In the genomic region with DNA sequence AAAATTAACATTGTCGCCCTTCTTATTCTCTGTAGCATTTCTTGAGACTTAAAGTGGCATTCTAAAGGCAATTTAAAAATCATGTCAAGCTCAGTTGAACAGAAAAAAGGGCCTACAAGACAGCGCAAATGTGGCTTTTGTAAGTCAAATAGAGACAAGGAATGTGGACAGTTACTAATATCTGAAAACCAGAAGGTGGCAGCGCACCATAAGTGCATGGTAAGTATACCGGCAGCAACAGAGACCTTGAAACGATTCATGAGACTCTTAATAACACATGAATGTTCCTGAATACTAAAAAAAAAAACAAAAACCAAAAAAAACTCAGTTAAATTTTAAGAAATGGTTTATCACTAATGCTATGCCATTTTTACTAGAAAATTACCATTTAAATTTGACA, we compare ENCODE assay signal across 7 cellular contexts. TPM values are rescaled to one million over a fixed set of nuclear protein-coding genes. Genes with fewer than 3 reads are reported as not detected.
DNase-seq lines count a peak whose midpoint lies in the region; FAIRE-seq and TF ChIP-seq lines count a peak whose summit lies in the region.

No MANE protein-coding gene starts in this region.

- H3K4me3 Mint-ChIP-seq in activated naive CD4-positive, alpha-beta T cell treated with anti-CD3 and anti-CD28 coated beads, Interleukin-2, amount 50 U/mL, for 24 hours = peak overlapping the region; percentile 30
- peak overlapping the region; percentile 57 for H3K4me3 Mint-ChIP-seq in neural crest cell

- H3K27ac Mint-ChIP-seq in activated naive CD4-positive, alpha-beta T cell treated with anti-CD3 and anti-CD28 coated beads, Interleukin-2, amount 50 U/mL, for 24 hours = no peak overlapping the region
- no peak overlapping the region for H3K27ac Mint-ChIP-seq in neural crest cell (ENCODE audit: unreplicated experiment)

- H3K36me3 Mint-ChIP-seq in activated naive CD4-positive, alpha-beta T cell treated with anti-CD3 and anti-CD28 coated beads, Interleukin-2, amount 50 U/mL, for 24 hours = peaks cover 11% of the 10 kb centered on the region
- H3K36me3 Mint-ChIP-seq in neural crest cell (ENCODE audit: low read depth) = peaks cover 13% of the 10 kb centered on the region

- POLR2A ChIA-PET in GM10248 (lab: Yijun Ruan, JAX) = interaction anchor here (0.5 kb wide), 1 partner anchor 15 kb away, joined by 3 read pairs; no protein-coding TSS in a partner anchor

- H3K9me3 Mint-ChIP-seq in activated naive CD4-positive, alpha-beta T cell treated with anti-CD3 and anti-CD28 coated beads, Interleukin-2, amount 50 U/mL, for 24 hours = no peaks in the 10 kb centered on the region
- peaks cover 2% of the 10 kb centered on the region for H3K9me3 Mint-ChIP-seq in neural crest cell

- no peak overlapping the region for H3K4me3 ChIP-seq in HFF-Myc (replicated peaks; ENCODE audit: low read depth, low read length)

- CTCF ChIA-PET in GM10248 (lab: Yijun Ruan, JAX) = interaction anchor here (1.5 to 2.7 kb wide), 3 partner anchors 10 to 19 kb away, joined by 3 to 10 read pairs (median 5); no protein-coding TSS in a partner anchor

- no peak for FAIRE-seq in urothelium cell line (lab: Jason Lieb, UNC)
- FAIRE-seq in HTR-8/SVneo (lab: Jason Lieb, UNC) = no peak

- DNase-seq in GM10248 (ENCODE audit: extremely low spot score) (no peak), HFF-Myc (ENCODE audit: extremely low read depth, low read depth) (no peak), NCI-H2227 treated with DMSO at 0.1 percent for 48 hours (lab: John Stamatoyannopoulos, UW) (peak; percentile 58), neural crest cell (ENCODE audit: low read depth, low spot score) (no peak), urothelium cell line (ENCODE audit: low spot score) (no peak), HTR-8/SVneo (ENCODE audit: insufficient read length, low spot score) (no peak)

- H3K4me1 Mint-ChIP-seq in activated naive CD4-positive, alpha-beta T cell treated with anti-CD3 and anti-CD28 coated beads, Interleukin-2, amount 50 U/mL, for 24 hours = peaks cover 14% of the 10 kb centered on the region
- peaks cover 26% of the 10 kb centered on the region for H3K4me1 Mint-ChIP-seq in neural crest cell

- H3K27me3 Mint-ChIP-seq in activated naive CD4-positive, alpha-beta T cell treated with anti-CD3 and anti-CD28 coated beads, Interleukin-2, amount 50 U/mL, for 24 hours = no peaks in the 10 kb centered on the region
- H3K27me3 Mint-ChIP-seq in neural crest cell (ENCODE audit: low read depth) = no peaks in the 10 kb centered on the region

- peak; percentile 22 for TF ChIP-seq CTCF in GM10248 (IDR thresholded peaks at IDR 0.05; ENCODE audit: control extremely low read depth, extremely low read depth, low read depth, missing control alignments)
- peak; percentile 24 for TF ChIP-seq CTCF in HFF-Myc (IDR thresholded peaks at IDR 0.05; ENCODE audit: low read depth, low read length, missing control alignments)
- peak; percentile 46 for TF ChIP-seq CTCF in neural crest cell (conservative IDR thresholded peaks at IDR 0.05)

RNA-seq across cellular contexts. Expression of gene PHF6, which starts 4.4 kb away (rescaled TPM):
- 92.6 and 98.3 TPM in 2 replicates for total RNA-seq in neural crest cell
